13 cellular contexts compared by ENCODE assay signal in genomic region chr5:39403761-39404160, GRCh38. TPM values are rescaled to one million over a fixed set of nuclear protein-coding genes. Genes with fewer than 3 reads are reported as not detected.
"Had no signal": no experiment of that assay in that cellular context is flagged by ENCODE, and none has a peak within 500 bp of the region (broad histone marks: within the 10 kb centered on the region; RNA-seq: fewer than 3 reads in every experiment).

No MANE protein-coding gene starts in this region.

RNA-seq across cellular contexts. Expression of gene DAB2, which starts 21.0 kb away (rescaled TPM):
- total RNA-seq: activated B cell treated with CpG ODN at 0.5 μM for 24 hours; activated CD4-positive, alpha-beta memory T cell treated with anti-CD3 and anti-CD28 coated beads for 36 hours; activated CD4-positive, alpha-beta memory T cell treated with anti-CD3 and anti-CD28 coated beads, Interleukin-2, amount 10 ng/mL, durations not matched to agents 7 days and 5 days; activated CD4-positive, alpha-beta T cell treated with anti-CD3 and anti-CD28 coated beads, Interleukin-2, amount 10 ng/mL, durations not matched to agents 24 days and 14 days; activated CD4-positive, alpha-beta T cell treated with anti-CD3 and anti-CD28 coated beads, Interleukin-2, amount 10 ng/mL, durations not matched to agents 7 days and 5 days; activated CD8-positive, alpha-beta memory T cell treated with anti-CD3 and anti-CD28 coated beads for 36 hours; activated CD8-positive, alpha-beta memory T cell treated with anti-CD3 and anti-CD28 coated beads, Interleukin-2, amount 10 ng/mL, durations not matched to agents 7 days and 5 days; activated CD8-positive, alpha-beta T cell treated with anti-CD3 and anti-CD28 coated beads, Interleukin-2, amount 10 ng/mL, durations not matched to agents 7 days and 5 days; T-helper 1 cell treated with Interleukin-12 subunit alpha and Interleukin-12 subunit beta and Interleukin-4 antibody, amounts not matched to agents 30 ng/mL and 1 ng/mL, for 36 hours; T-helper 2 cell treated with Interferon-gamma antibody and Interleukin-4, amounts not matched to agents 100 ng/mL and 5 ng/mL, for 36 hours had no signal

RNA-seq across cellular contexts. Expression of gene C9, which starts 39.5 kb away (rescaled TPM):
- total RNA-seq: activated B cell treated with CpG ODN at 0.5 μM for 24 hours; activated CD4-positive, alpha-beta memory T cell treated with anti-CD3 and anti-CD28 coated beads for 36 hours; activated CD4-positive, alpha-beta memory T cell treated with anti-CD3 and anti-CD28 coated beads, Interleukin-2, amount 10 ng/mL, durations not matched to agents 7 days and 5 days; activated CD4-positive, alpha-beta T cell treated with anti-CD3 and anti-CD28 coated beads for 36 hours; activated CD4-positive, alpha-beta T cell treated with anti-CD3 and anti-CD28 coated beads, Interleukin-2, amount 10 ng/mL, durations not matched to agents 24 days and 14 days; activated CD4-positive, alpha-beta T cell treated with anti-CD3 and anti-CD28 coated beads, Interleukin-2, amount 10 ng/mL, durations not matched to agents 7 days and 5 days; activated CD8-positive, alpha-beta memory T cell treated with anti-CD3 and anti-CD28 coated beads for 36 hours; activated CD8-positive, alpha-beta memory T cell treated with anti-CD3 and anti-CD28 coated beads, Interleukin-2, amount 10 ng/mL, durations not matched to agents 7 days and 5 days; activated CD8-positive, alpha-beta T cell treated with anti-CD3 and anti-CD28 coated beads for 36 hours; activated CD8-positive, alpha-beta T cell treated with anti-CD3 and anti-CD28 coated beads, Interleukin-2, amount 10 ng/mL, durations not matched to agents 7 days and 5 days; T-helper 1 cell treated with Interleukin-12 subunit alpha and Interleukin-12 subunit beta and Interleukin-4 antibody, amounts not matched to agents 30 ng/mL and 1 ng/mL, for 36 hours; T-helper 17 cell; T-helper 2 cell treated with Interferon-gamma antibody and Interleukin-4, amounts not matched to agents 100 ng/mL and 5 ng/mL, for 36 hours had no signal
